9 cellular contexts compared by ENCODE assay signal in the genomic region with DNA sequence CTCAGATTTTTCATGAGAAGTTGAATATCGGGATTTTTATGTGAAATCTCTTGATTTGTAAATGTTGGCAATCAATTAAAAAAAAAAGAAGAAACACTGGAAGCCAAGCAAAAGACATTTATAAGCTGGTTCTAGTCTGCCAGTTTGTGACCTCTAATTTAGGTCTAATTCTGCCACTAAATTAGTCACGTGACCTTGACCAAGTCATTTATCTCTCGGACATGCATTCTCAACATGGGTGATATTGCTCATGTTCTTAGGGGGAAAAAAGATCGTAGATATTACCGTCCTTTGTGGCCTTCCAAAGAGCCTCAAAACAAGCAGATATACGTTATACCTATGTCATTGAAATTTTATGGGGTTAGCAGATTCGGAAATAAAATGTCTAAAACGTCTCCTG. TPM values are rescaled to one million over a fixed set of nuclear protein-coding genes. Genes with fewer than 3 reads are reported as not detected.
DNase-seq lines count a peak whose midpoint lies in the region; ATAC-seq and TF ChIP-seq lines count a peak whose summit lies in the region.
"Had no signal": no experiment of that assay in that cellular context is flagged by ENCODE, and none has a peak within 500 bp of the region (broad histone marks: within the 10 kb centered on the region; RNA-seq: fewer than 3 reads in every experiment).

No MANE protein-coding gene starts in this region.

- TF ChIP-seq POLR2A in stomach (IDR thresholded peaks at IDR 0.05) = no peak

- H3K27me3 ChIP-seq in SK-N-SH (ENCODE audit: insufficient read depth) (no peaks in the 10 kb centered on the region), iPS-18a (ENCODE audit: control insufficient read depth, insufficient read depth, low read length) (peaks cover 25% of the 10 kb centered on the region), stomach (no peaks in the 10 kb centered on the region)

- no peak for TF ChIP-seq CTCF in SK-N-SH (IDR thresholded peaks at IDR 0.05)
- TF ChIP-seq CTCF in stomach (IDR thresholded peaks at IDR 0.05) = no peak

- peaks cover 32% of the 10 kb centered on the region; the same call in 1 of the 2 replicates for H3K79me2 ChIP-seq in SK-N-SH (ENCODE audit: insufficient read depth)

- WGBS in SK-N-SH (ENCODE audit: low lambda C conversion rate) = 45% methylated on average over 8 of the region's 8 CpGs
- WGBS in stomach, 5 donors = 51 to 59% (median 56%) methylated on average over 8 of the region's 8 CpGs

- peak overlapping the region; percentile 95 for H3K4me3 Mint-ChIP-seq in activated CD8-positive, alpha-beta T cell treated with anti-CD3 and anti-CD28 coated beads, Interleukin-2, amount 10 ng/mL, durations not matched to agents 7 days and 5 days

- TF ChIP-seq EP300 in SK-N-SH (IDR thresholded peaks at IDR 0.05; ENCODE audit: borderline replicate concordance in 1 of 2, low read depth in 1 of 2, low read length in 1 of 2) = no peak
- TF ChIP-seq EP300 in stomach (IDR thresholded peaks at IDR 0.05) = no peak

- no peak for TF ChIP-seq RAD21 in SK-N-SH (IDR thresholded peaks at IDR 0.05; ENCODE audit: low read length)

- peak overlapping the region; percentile 79 for H3K27ac Mint-ChIP-seq in activated CD8-positive, alpha-beta T cell treated with anti-CD3 and anti-CD28 coated beads, Interleukin-2, amount 10 ng/mL, durations not matched to agents 7 days and 5 days

- peak overlapping the region; percentile 97 for H2AFZ ChIP-seq in SK-N-SH (ENCODE audit: low read depth)

- DNase-seq in SK-N-SH (no peak), stomach (no peak)
- no peak for DNase-seq in activated CD8-positive, alpha-beta T cell treated with anti-CD3 and anti-CD28 coated beads, Interleukin-2, amount 10 ng/mL, durations not matched to agents 7 days and 5 days
- DNase-seq: NCI-H226 had no signal

- peaks cover 10% of the 10 kb centered on the region for H3K27me3 Mint-ChIP-seq in activated CD8-positive, alpha-beta T cell treated with anti-CD3 and anti-CD28 coated beads, Interleukin-2, amount 10 ng/mL, durations not matched to agents 7 days and 5 days (ENCODE audit: low read depth)

- peaks cover 0 to 4% of the 10 kb centered on the region in 2 experiments; a peak in 1 of 4 replicates for H3K4me1 ChIP-seq in SK-N-SH (ENCODE audit: control insufficient read depth in 1 of 2, insufficient read depth in 2 of 2, low read depth in 1 of 2, low read length in 1 of 2)
- H3K4me1 ChIP-seq in iPS-18a (ENCODE audit: control insufficient read depth, low read depth, low read length) = peaks cover 5% of the 10 kb centered on the region
- H3K4me1 ChIP-seq in stomach = peaks cover 10 to 26% (median 15%) of the 10 kb centered on the region in 4 donors

- H3K4me3 ChIP-seq in SK-N-SH (ENCODE audit: low read depth in 2 of 2, low read length in 1 of 2) (peak overlapping the region; percentile 87 to 94), iPS-18a (ENCODE audit: low read length) (peak overlapping the region; percentile 58), stomach (peak overlapping the region; percentile 77 to 86 (median 82))

- H4K20me1 ChIP-seq in SK-N-SH (ENCODE audit: insufficient read depth) = no peaks in the 10 kb centered on the region

- CTCF ChIA-PET in SK-N-SH (lab: Yijun Ruan, JAX) = interaction anchor here (0.6 to 6.2 kb wide), 6 partner anchors 8 to 182 kb away, joined by 3 to 30 read pairs (median 6); no protein-coding TSS in a partner anchor
- CTCF ChIA-PET in activated CD8-positive, alpha-beta T cell treated with anti-CD3 and anti-CD28 coated beads, Interleukin-2, amount 10 ng/mL, durations not matched to agents 7 days and 5 days (lab: Charles Lee) = interaction anchor here (1.1 to 1.5 kb wide), 4 partner anchors 17 to 183 kb away, joined by 3 to 5 read pairs (median 4); no protein-coding TSS in a partner anchor

- POLR2A ChIA-PET in SK-N-SH (lab: Yijun Ruan, JAX) = interaction anchor here (1.3 kb wide), 1 partner anchor 182 kb away, joined by 4 read pairs; no protein-coding TSS in a partner anchor
- POLR2A ChIA-PET in activated CD8-positive, alpha-beta T cell treated with anti-CD3 and anti-CD28 coated beads, Interleukin-2, amount 10 ng/mL, durations not matched to agents 7 days and 5 days (lab: Charles Lee) = interaction anchor here (1.2 kb wide), 1 partner anchor 135 kb away, joined by 4 read pairs; no protein-coding TSS in a partner anchor

- H3K9me2 ChIP-seq in SK-N-SH = no peaks in the 10 kb centered on the region

- peak overlapping the region; percentile 90 for H3K4me2 ChIP-seq in SK-N-SH

- intact Hi-C loops in stomach (cut with DNase I; ENCODE audit: low total_unique reads) = no loop called here

- ATAC-seq in SK-N-SH treated with all-trans-retinoic acid at 6 μM for 48 hours (no peak), GM21786 (IDR thresholded peaks at IDR 0.05; ENCODE audit: unreplicated experiment) (no peak), HG02938 (IDR thresholded peaks at IDR 0.05; ENCODE audit: unreplicated experiment) (no peak), GM18873 (IDR thresholded peaks at IDR 0.05; ENCODE audit: low FRiP score, unreplicated experiment) (no peak)
- ATAC-seq in activated CD8-positive, alpha-beta T cell treated with anti-CD3 and anti-CD28 coated beads, Interleukin-2, amount 10 ng/mL, durations not matched to agents 7 days and 5 days = no peak

- H3K4me1 Mint-ChIP-seq in activated CD8-positive, alpha-beta T cell treated with anti-CD3 and anti-CD28 coated beads, Interleukin-2, amount 10 ng/mL, durations not matched to agents 7 days and 5 days (ENCODE audit: low read depth) = peaks cover 21% of the 10 kb centered on the region

- 0 out of 4 replicates have a peak overlapping the region, but pooled peaks of 1 of the 2 experiments have one; percentile 21 for H3K27ac ChIP-seq in SK-N-SH (ENCODE audit: low read depth in 2 of 2, low read length in 1 of 2)
- H3K27ac ChIP-seq in iPS-18a (ENCODE audit: low read length) = no peak overlapping the region
- peak overlapping the region in 4 of 5 donors; percentile 84 to 94 (median 91) for H3K27ac ChIP-seq in stomach

- no peaks in the 10 kb centered on the region for H3F3A ChIP-seq in SK-N-SH (replicated peaks; ENCODE audit: insufficient read depth)

- H3K9ac ChIP-seq in SK-N-SH = peak overlapping the region; percentile 86
- H3K9ac ChIP-seq in iPS-18a (ENCODE audit: low read length) = peak overlapping the region; percentile 54

- H3K9me3 ChIP-seq in SK-N-SH (no peaks in the 10 kb centered on the region), iPS-18a (ENCODE audit: control insufficient read depth, low read depth, low read length) (peaks cover 10% of the 10 kb centered on the region), stomach (no peaks in the 10 kb centered on the region)

- peaks cover 13% of the 10 kb centered on the region for H3K36me3 Mint-ChIP-seq in activated CD8-positive, alpha-beta T cell treated with anti-CD3 and anti-CD28 coated beads, Interleukin-2, amount 10 ng/mL, durations not matched to agents 7 days and 5 days (ENCODE audit: low read depth)

- H3K36me3 ChIP-seq in SK-N-SH (replicated peaks in 1 of 2; ENCODE audit: control insufficient read depth in 1 of 2, insufficient read depth in 2 of 2, low read length in 1 of 2) (no peaks in the 10 kb centered on the region), iPS-18a (ENCODE audit: control insufficient read depth, low read depth, low read length) (no peaks in the 10 kb centered on the region), stomach (no peaks in the 10 kb centered on the region)

- H3K9me3 Mint-ChIP-seq in activated CD8-positive, alpha-beta T cell treated with anti-CD3 and anti-CD28 coated beads, Interleukin-2, amount 10 ng/mL, durations not matched to agents 7 days and 5 days (ENCODE audit: insufficient read depth) = no peaks in the 10 kb centered on the region

TF ChIP-seq in SK-N-SH, 30 proteins besides CTCF, POLR2A, EP300 and RAD21:
- no peak for TF ChIP-seq NFIC (IDR thresholded peaks at IDR 0.05; ENCODE audit: borderline replicate concordance)
- TF ChIP-seq USF1 (IDR thresholded peaks at IDR 0.05; ENCODE audit: borderline replicate concordance, low read depth) = peak; percentile 53; the same call in 1 of the 2 replicates

TF ChIP-seq in SK-N-SH treated with all-trans-retinoic acid at 6 μM for 48 hours, 23 proteins besides CTCF, POLR2A, EP300 and RAD21:
- TF ChIP-seq TOX (CRISPR knock-in tag; IDR thresholded peaks at IDR 0.05; ENCODE audit: borderline replicate concordance) = no peak
- no peak for TF ChIP-seq SNAI2 (CRISPR knock-in tag; IDR thresholded peaks at IDR 0.05)
- TF ChIP-seq ESRRG (CRISPR knock-in tag; IDR thresholded peaks at IDR 0.05) = no peak
- TF ChIP-seq RARB (CRISPR knock-in tag; IDR thresholded peaks at IDR 0.05) = no peak
- no peak for TF ChIP-seq OSR1 (CRISPR knock-in tag; IDR thresholded peaks at IDR 0.05)
- TF ChIP-seq CSDC2 (CRISPR knock-in tag; IDR thresholded peaks at IDR 0.05) = no peak
- TF ChIP-seq GLIS3 (CRISPR knock-in tag; IDR thresholded peaks at IDR 0.05) = no peak
- no peak for TF ChIP-seq ZC3H10 (CRISPR knock-in tag; IDR thresholded peaks at IDR 0.05)
- TF ChIP-seq ZFP30 (CRISPR knock-in tag; IDR thresholded peaks at IDR 0.05) = no peak
- no peak for TF ChIP-seq ISL1 (CRISPR knock-in tag; IDR thresholded peaks at IDR 0.05)
- TF ChIP-seq POU6F1 (CRISPR knock-in tag; IDR thresholded peaks at IDR 0.05; ENCODE audit: borderline replicate concordance, low read depth) = no peak
TF ChIP-seq in SK-N-SH treated with all-trans-retinoic acid at 6 μM for 48 hours: peak in this region for 0.

RNA-seq across cellular contexts. Expression of gene PTPDC1, which starts 52.9 kb away (rescaled TPM):
- polyA plus RNA-seq in SK-N-SH (2012; rRNA removed) (3.7 and 4.9 TPM in 2 replicates), stomach (1 to 10 TPM; 2.8 to 5.8 (median 2.9) TPM)
- 3.2 TPM in 2 replicates for polyA plus RNA-seq in SK-N-SH (2012; cell fraction: cytosol; rRNA removed)
- polyA plus RNA-seq in SK-N-SH (2012; cell fraction: nucleus; rRNA removed) = 10.1 and 13.7 TPM in 2 replicates
- 1 to 10 TPM; 5.5 to 5.7 TPM for total RNA-seq in activated CD8-positive, alpha-beta T cell treated with anti-CD3 and anti-CD28 coated beads, Interleukin-2, amount 10 ng/mL, durations not matched to agents 7 days and 5 days
- total RNA-seq in stomach = 10 to 100 TPM in 3 of 5 donors, 1 to 10 TPM in 2; 7.2 to 45.0 (median 13.6) TPM
